1 cellular context compared by ENCODE assay signal in genomic region chr12:107760817-107761501, GRCh38.
TF ChIP-seq lines count a peak whose summit lies in the region.

PRDM4 (minus strand) TSS chr12:107761137; CDS start chr12:107760515, 622 bp downstream.

TF ChIP-seq in K562, 482 proteins besides CTCF, POLR2A, EP300 and RAD21 (continued from another document and continues in another):
- TF ChIP-seq CHD7 (IDR thresholded peaks at IDR 0.05; ENCODE audit: low read depth, low read length) (no peak), SREBF1 (IDR thresholded peaks at IDR 0.05; ENCODE audit: borderline replicate concordance, low read depth, low read length) (no peak), MLLT1 (IDR thresholded peaks at IDR 0.05) (peak in 1 of 2 experiments; percentile 99; a peak in 2 of 4 replicates), ZNF224 (CRISPR knock-in tag; IDR thresholded peaks at IDR 0.05) (no peak), WHSC1 (IDR thresholded peaks at IDR 0.05; ENCODE audit: low read length) (no peak), RB1 (IDR thresholded peaks at IDR 0.05; ENCODE audit: low read depth) (peak; percentile 91), ZNF140 (CRISPR knock-in tag; IDR thresholded peaks at IDR 0.05) (no peak), RBM25 (IDR thresholded peaks at IDR 0.05; ENCODE audit: low read depth, low read length, severe bottlenecking) (peak; percentile 26), ZBTB9 (CRISPR knock-in tag; IDR thresholded peaks at IDR 0.05) (no peak), ZFP91 (CRISPR knock-in tag; IDR thresholded peaks at IDR 0.05) (no peak), SPI1 (IDR thresholded peaks at IDR 0.05; ENCODE audit: borderline replicate concordance, low read depth, low read length) (no peak), FOXJ2 (tag; IDR thresholded peaks at IDR 0.05) (no peak), ZNF57 (CRISPR knock-in tag; IDR thresholded peaks at IDR 0.05) (no peak), ERF (CRISPR knock-in tag; IDR thresholded peaks at IDR 0.05) (no peak), BCLAF1 (IDR thresholded peaks at IDR 0.05; ENCODE audit: borderline replicate concordance in 1 of 2, control insufficient read depth in 1 of 2, low read depth in 2 of 2, low read length in 1 of 2) (no peak), MTF1 (CRISPR knock-in tag; IDR thresholded peaks at IDR 0.05; ENCODE audit: borderline replicate concordance) (no peak), MGA (IDR thresholded peaks at IDR 0.05) (no peak), ZNF583 (CRISPR knock-in tag; IDR thresholded peaks at IDR 0.05) (no peak)
